ENCODE assay signal across 19 cellular contexts in genomic region chr7:92095424-92095823, GRCh38.
"Had no signal": no experiment of that assay in that cellular context is flagged by ENCODE, and none has a peak within 500 bp of the region (broad histone marks: within the 10 kb centered on the region; RNA-seq: fewer than 3 reads in every experiment).

No MANE protein-coding gene starts in this region.

- H3K4me3 ChIP-seq: heart left ventricle, pancreas, psoas muscle, thyroid gland had no signal

- DNase-seq: activated CD4-positive, alpha-beta memory T cell treated with anti-CD3 and anti-CD28 coated beads for 36 hours; activated CD4-positive, alpha-beta T cell treated with anti-CD3 and anti-CD28 coated beads for 4 hours; activated CD4-positive, CD25-positive, alpha-beta regulatory T cell; activated effector memory CD4-positive, alpha-beta T cell treated with Interleukin-2 at 50 U/mL for 16 hours; activated naive CD4-positive, alpha-beta T cell treated with anti-CD3 and anti-CD28 coated beads for 36 hours; activated naive CD8-positive, alpha-beta T cell treated with anti-CD3 and anti-CD28 coated beads, Interleukin-2, amount 10 ng/mL, durations not matched to agents 7 days and 5 days; activated T-cell treated with anti-CD3 and anti-CD28 coated beads, Interleukin-2, amount 50 U/mL, for 72 hours; amniotic stem cell; cortex of kidney; heart left ventricle; islet precursor cell; left cardiac atrium; pancreas; psoas muscle; right cardiac atrium; stimulated activated CD4-positive, alpha-beta T cell treated with anti-CD3 and anti-CD28 coated beads, Interleukin-12 subunit alpha, Interleukin-12 subunit beta, amount 100 ng/mL, for 4 hours; substantia nigra; T1000; thyroid gland had no signal

- H3K4me1 ChIP-seq: pancreas, psoas muscle had no signal

- H3K9me3 ChIP-seq: heart left ventricle, pancreas, psoas muscle, thyroid gland had no signal

- ATAC-seq: activated T-cell treated with anti-CD3 and anti-CD28 coated beads, Interleukin-2, amount 50 U/mL, for 72 hours; pancreas; psoas muscle had no signal

- H3K27me3 ChIP-seq: heart left ventricle, pancreas, thyroid gland had no signal

- H3K27ac ChIP-seq: heart left ventricle, pancreas, psoas muscle, thyroid gland had no signal
